Comparison of ENCODE assay signal across 10 cellular contexts in genomic region chr9:91817493-91818225, GRCh38.
DNase-seq lines count a peak whose midpoint lies in the region; ATAC-seq and TF ChIP-seq lines count a peak whose summit lies in the region.
"Had no signal": no experiment of that assay in that cellular context is flagged by ENCODE, and none has a peak within 500 bp of the region (broad histone marks: within the 10 kb centered on the region; RNA-seq: fewer than 3 reads in every experiment).

No MANE protein-coding gene starts in this region.

- DNase-seq in AG08395 (ENCODE audit: low spot score), result peak; percentile 47
- DNase-seq in NCI-H748 (lab: John Stamatoyannopoulos, UW; ENCODE audit: unreplicated experiment), result peak; percentile 60
- DNase-seq in fibroblast of pulmonary artery (ENCODE audit: low read depth), result peak; percentile 90
- DNase-seq in omental fat pad (ENCODE audit: low spot score), result no peak
- DNase-seq in activated CD8-positive, alpha-beta memory T cell treated with anti-CD3 and anti-CD28 coated beads, Interleukin-2, amount 50 U/mL, for 4 hours, result no peak
- DNase-seq in activated CD4-positive, alpha-beta T cell treated with anti-CD3 and anti-CD28 coated beads, Interleukin-2, amount 50 U/mL, for 4 hours, result no peak
- DNase-seq in NCI-H1092 (lab: John Stamatoyannopoulos, UW), result no peak
- DNase-seq in SK-N-DZ (ENCODE audit: low spot score), result no peak
- DNase-seq: CD8-positive, alpha-beta T cell had no signal

- H3K4me3 ChIP-seq in fibroblast of pulmonary artery (replicated peaks; ENCODE audit: low read depth, low read length), result peak overlapping the region; percentile 44
- H3K4me3 ChIP-seq: lung had no signal

- TF ChIP-seq CTCF in fibroblast of pulmonary artery (IDR thresholded peaks at IDR 0.05; ENCODE audit: low read length, missing control alignments), result no peak
- TF ChIP-seq CTCF in omental fat pad (IDR thresholded peaks at IDR 0.05), result no peak

- peak; percentile 12 for ATAC-seq in omental fat pad (ENCODE audit: low FRiP score)
- ATAC-seq: CD8-positive, alpha-beta T cell had no signal

Comparison
In these comparisons a context has a peak if more than half of its experiments do, and no peak if none do; other contexts are left out.
1. DNase-seq: peak in AG08395 (single experiment), NCI-H748 (single experiment) and fibroblast of pulmonary artery (single experiment); none in omental fat pad (single experiment), activated CD8-positive, alpha-beta memory T cell treated with anti-CD3 and anti-CD28 coated beads, Interleukin-2, amount 50 U/mL, for 4 hours (single experiment), activated CD4-positive, alpha-beta T cell treated with anti-CD3 and anti-CD28 coated beads, Interleukin-2, amount 50 U/mL, for 4 hours (0 of 2), NCI-H1092 (single experiment) and SK-N-DZ (single experiment).